ENCODE assay signal across 26 cellular contexts in genomic region chr6:109644131-109644530, GRCh38. TPM values are rescaled to one million over a fixed set of nuclear protein-coding genes. Genes with fewer than 3 reads are reported as not detected.
DNase-seq lines count a peak whose midpoint lies in the region; ATAC-seq, FAIRE-seq and TF ChIP-seq lines count a peak whose summit lies in the region.
"Had no signal": no experiment of that assay in that cellular context is flagged by ENCODE, and none has a peak within 500 bp of the region (broad histone marks: within the 10 kb centered on the region; RNA-seq: fewer than 3 reads in every experiment).

No MANE protein-coding gene starts in this region.

- no peaks in the 10 kb centered on the region for H3K27me3 ChIP-seq in MM.1S (replicated peaks; ENCODE audit: insufficient read depth, low read length)
- H3K27me3 ChIP-seq in bronchial epithelial cell (ENCODE audit: control insufficient read depth, insufficient read depth, low read length): no peaks in the 10 kb centered on the region
- H3K27me3 ChIP-seq: MG63 had no signal

- H3K9ac ChIP-seq in MM.1S (ENCODE audit: low read length): no peak overlapping the region

- no peak for FAIRE-seq in bronchial epithelial cell (lab: Jason Lieb, UNC)
- FAIRE-seq: A549, G401.6, GM12891, H54, HTR-8/SVneo had no signal

- H3K4me2 ChIP-seq in MM.1S (ENCODE audit: low read depth, low read length): no peak overlapping the region
- H3K4me2 ChIP-seq: A549 had no signal

- H3K36me3 ChIP-seq in MM.1S (replicated peaks; ENCODE audit: insufficient read depth, low read length) (no peaks in the 10 kb centered on the region), bronchial epithelial cell (ENCODE audit: control insufficient read depth, insufficient read depth, low read length) (no peaks in the 10 kb centered on the region)
- H3K36me3 ChIP-seq: MG63 had no signal

- H3K4me1 ChIP-seq in MM.1S (ENCODE audit: low read length): no peaks in the 10 kb centered on the region
- H3K4me1 ChIP-seq: A549 had no signal

- no peak for TF ChIP-seq CTCF in GM12865 (IDR thresholded peaks at IDR 0.05; ENCODE audit: insufficient read depth, low read depth, low read length, missing control alignments)
- no peak for TF ChIP-seq CTCF in MM.1S (IDR thresholded peaks at IDR 0.05; ENCODE audit: low read length)
- no peak for TF ChIP-seq CTCF in bronchial epithelial cell (IDR thresholded peaks at IDR 0.05; ENCODE audit: insufficient read depth, low read length, severe bottlenecking)

- H3K27ac ChIP-seq in MM.1S (ENCODE audit: low read length): no peak overlapping the region
- H3K27ac ChIP-seq: A549 had no signal

- DNase-seq in GM12865 (ENCODE audit: low read depth) (peak; percentile 26), MM.1S (peak; percentile 22), bronchial epithelial cell (ENCODE audit: low read depth) (peak; percentile 78), renal cortical epithelial cell (ENCODE audit: low read depth) (peak; percentile 6), AG08396 (ENCODE audit: low spot score) (no peak)
- DNase-seq: C1 segment of cervical spinal cord; CD4-positive, alpha-beta memory T cell; COR-L47; DMS53; Kasumi-1; MG63; NCI-H2029; NCI-H446 treated with DMSO at 0.1 percent for 48 hours; NCI-H526; NCI-H82; NK-92 treated with Interleukin-12 subunit alpha and Interleukin-12 subunit beta, amount 100 ng/mL, for 24 hours; SHP77 treated with DMSO at 0.1 percent for 48 hours had no signal

- H3K9me3 ChIP-seq in MM.1S (replicated peaks; ENCODE audit: insufficient read depth, low read length): no peaks in the 10 kb centered on the region
- H3K9me3 ChIP-seq: A549, MG63 had no signal

- no peaks in the 10 kb centered on the region for H3F3A ChIP-seq in MM.1S (ENCODE audit: insufficient read depth, low read length)

- ATAC-seq in HG03520 (IDR thresholded peaks at IDR 0.05; ENCODE audit: unreplicated experiment) (no peak), GM18867 (IDR thresholded peaks at IDR 0.05; ENCODE audit: unreplicated experiment) (no peak)
- ATAC-seq: A549, K562, Panc1 had no signal

- H2AFZ ChIP-seq in MM.1S (ENCODE audit: low read length): no peak overlapping the region

- no peak overlapping the region for H3K4me3 ChIP-seq in GM12865 (ENCODE audit: low read depth, low read length)
- no peak overlapping the region for H3K4me3 ChIP-seq in MM.1S (ENCODE audit: low read length)
- H3K4me3 ChIP-seq in bronchial epithelial cell (ENCODE audit: low read depth, low read length): no peak overlapping the region
- H3K4me3 ChIP-seq: A549, K562, MG63 had no signal

- H3K9me2 ChIP-seq in MM.1S (replicated peaks; ENCODE audit: insufficient read depth, low read length): no peaks in the 10 kb centered on the region

- H4K20me1 ChIP-seq in MM.1S (ENCODE audit: insufficient read depth, low read length): no peaks in the 10 kb centered on the region

- H3K79me2 ChIP-seq in MM.1S (ENCODE audit: low read length): no peaks in the 10 kb centered on the region

RNA-seq across cellular contexts. Expression of gene AK9, which starts 46.9 kb away (rescaled TPM):
- total RNA-seq in bronchial epithelial cell (3.2 and 4.2 TPM in 2 replicates), renal cortical epithelial cell (1.6 and 10.0 TPM in 2 replicates)

RNA-seq across cellular contexts. Expression of gene FIG4, which starts 47.0 kb away (rescaled TPM):
- total RNA-seq in bronchial epithelial cell (14.7 and 17.2 TPM in 2 replicates), renal cortical epithelial cell (25.7 and 28.0 TPM in 2 replicates)
